In genomic region chr6:126285871-126286270, GRCh38 we compare ENCODE assay signal across 39 cellular contexts. TPM values are rescaled to one million over a fixed set of nuclear protein-coding genes. Genes with fewer than 3 reads are reported as not detected.
"Had no signal": no experiment of that assay in that cellular context is flagged by ENCODE, and none has a peak within 500 bp of the region (broad histone marks: within the 10 kb centered on the region; RNA-seq: fewer than 3 reads in every experiment).

No MANE protein-coding gene starts in this region.

- H3K4me3 Mint-ChIP-seq: activated naive CD4-positive, alpha-beta T cell treated with anti-CD3 and anti-CD28 coated beads for 36 hours; activated naive CD4-positive, alpha-beta T cell treated with anti-CD3 and anti-CD28 coated beads, Interleukin-2, amount 10 ng/mL, durations not matched to agents 7 days and 5 days; activated naive CD4-positive, alpha-beta T cell treated with anti-CD3 and anti-CD28 coated beads, Interleukin-2, amount 50 U/mL, for 24 hours; activated naive CD8-positive, alpha-beta T cell; activated naive CD8-positive, alpha-beta T cell treated with anti-CD3 and anti-CD28 coated beads for 36 hours; activated naive CD8-positive, alpha-beta T cell treated with anti-CD3 and anti-CD28 coated beads, Interleukin-2, amount 10 ng/mL, durations not matched to agents 7 days and 5 days; activated naive CD8-positive, alpha-beta T cell treated with anti-CD3 and anti-CD28 coated beads, Interleukin-2, amount 50 U/mL, for 24 hours; activated T-cell treated with anti-CD3 and anti-CD28 coated beads, Interleukin-2, amount 50 U/mL, for 24 hours; activated T-cell treated with anti-CD3 and anti-CD28 coated beads, Interleukin-2, amount 50 U/mL, for 4 hours; activated T-cell treated with anti-CD3 and anti-CD28 coated beads, Interleukin-2, amount 50 U/mL, for 72 hours; activated T-helper 1 cell treated with anti-CD3 and anti-CD28 coated beads, Interleukin-12 subunit alpha, Interleukin-12 subunit beta, Interleukin-2, Interleukin-4 antibody, amounts not matched to agents 30 ng/mL and 10 ng/mL and 1 ng/mL, durations not matched to agents 14 hours and 24 hours and 36 hours; activated T-helper 17 cell treated with anti-CD3 and anti-CD28 coated beads, Interleukin-2, amount 50 U/mL, for 72 hours; brain; central memory CD8-positive, alpha-beta T cell had no signal

- H3K4me1 ChIP-seq: adrenal gland, ascending aorta, body of pancreas, breast epithelium had no signal

- H3K36me3 Mint-ChIP-seq: activated naive CD4-positive, alpha-beta T cell treated with anti-CD3 and anti-CD28 coated beads, Interleukin-2, amount 10 ng/mL, durations not matched to agents 7 days and 5 days; activated naive CD4-positive, alpha-beta T cell treated with anti-CD3 and anti-CD28 coated beads, Interleukin-2, amount 50 U/mL, for 24 hours; activated naive CD4-positive, alpha-beta T cell treated with anti-CD3 and anti-CD28 coated beads, Interleukin-2, amount 50 U/mL, for 72 hours; activated naive CD8-positive, alpha-beta T cell; activated naive CD8-positive, alpha-beta T cell treated with anti-CD3 and anti-CD28 coated beads for 36 hours; activated naive CD8-positive, alpha-beta T cell treated with anti-CD3 and anti-CD28 coated beads, Interleukin-2, amount 10 ng/mL, durations not matched to agents 7 days and 5 days; brain had no signal

- H3K9me3 Mint-ChIP-seq: activated naive CD4-positive, alpha-beta T cell treated with anti-CD3 and anti-CD28 coated beads for 36 hours; activated naive CD4-positive, alpha-beta T cell treated with anti-CD3 and anti-CD28 coated beads, Interleukin-2, amount 10 ng/mL, durations not matched to agents 7 days and 5 days; activated naive CD4-positive, alpha-beta T cell treated with anti-CD3 and anti-CD28 coated beads, Interleukin-2, amount 50 U/mL, for 24 hours; activated naive CD8-positive, alpha-beta T cell treated with anti-CD3 and anti-CD28 coated beads, Interleukin-2, amount 10 ng/mL, durations not matched to agents 7 days and 5 days; activated T-cell treated with anti-CD3 and anti-CD28 coated beads, Interleukin-2, amount 50 U/mL, for 24 hours; activated T-cell treated with anti-CD3 and anti-CD28 coated beads, Interleukin-2, amount 50 U/mL, for 4 hours; activated T-helper 1 cell treated with anti-CD3 and anti-CD28 coated beads, Interleukin-12 subunit alpha, Interleukin-12 subunit beta, Interleukin-2, Interleukin-4 antibody, amounts not matched to agents 30 ng/mL and 10 ng/mL and 1 ng/mL, durations not matched to agents 14 hours and 24 hours and 36 hours; activated T-helper 17 cell treated with anti-CD3 and anti-CD28 coated beads, Interleukin-2, amount 50 U/mL, for 72 hours; activated T-helper 2 cell treated with anti-CD3 and anti-CD28 coated beads, Interferon-gamma antibody, Interleukin-2, Interleukin-4, amounts not matched to agents 10 μg/mL and 5 μg/mL and 100 μg/mL, durations not matched to agents 14 hours and 24 hours and 36 hours; central memory CD8-positive, alpha-beta T cell had no signal

- H3K27me3 ChIP-seq: adrenal gland, ascending aorta, body of pancreas, brain microvascular endothelial cell, breast epithelium, cardiac muscle cell had no signal

- ATAC-seq: activated naive CD4-positive, alpha-beta T cell treated with anti-CD3 and anti-CD28 coated beads, Interleukin-2, amount 50 U/mL, for 72 hours; activated naive CD8-positive, alpha-beta T cell treated with anti-CD3 and anti-CD28 coated beads, Interleukin-2, amount 50 U/mL, for 24 hours; activated T-cell treated with anti-CD3 and anti-CD28 coated beads, Interleukin-2, amount 50 U/mL, for 4 hours; activated T-cell treated with anti-CD3 and anti-CD28 coated beads, Interleukin-2, amount 50 U/mL, for 72 hours; activated T-helper 17 cell treated with anti-CD3 and anti-CD28 coated beads, Interleukin-2, amount 50 U/mL, for 72 hours; body of pancreas had no signal

- H3K27ac Mint-ChIP-seq: activated naive CD4-positive, alpha-beta T cell treated with anti-CD3 and anti-CD28 coated beads for 36 hours; activated naive CD4-positive, alpha-beta T cell treated with anti-CD3 and anti-CD28 coated beads, Interleukin-2, amount 10 ng/mL, durations not matched to agents 7 days and 5 days; activated naive CD4-positive, alpha-beta T cell treated with anti-CD3 and anti-CD28 coated beads, Interleukin-2, amount 50 U/mL, for 24 hours; activated naive CD4-positive, alpha-beta T cell treated with anti-CD3 and anti-CD28 coated beads, Interleukin-2, amount 50 U/mL, for 72 hours; activated naive CD8-positive, alpha-beta T cell; activated naive CD8-positive, alpha-beta T cell treated with anti-CD3 and anti-CD28 coated beads for 36 hours; activated naive CD8-positive, alpha-beta T cell treated with anti-CD3 and anti-CD28 coated beads, Interleukin-2, amount 10 ng/mL, durations not matched to agents 7 days and 5 days; activated naive CD8-positive, alpha-beta T cell treated with anti-CD3 and anti-CD28 coated beads, Interleukin-2, amount 50 U/mL, for 24 hours; activated T-cell treated with anti-CD3 and anti-CD28 coated beads, Interleukin-2, amount 50 U/mL, for 24 hours; activated T-cell treated with anti-CD3 and anti-CD28 coated beads, Interleukin-2, amount 50 U/mL, for 72 hours; activated T-helper 1 cell treated with anti-CD3 and anti-CD28 coated beads, Interleukin-12 subunit alpha, Interleukin-12 subunit beta, Interleukin-2, Interleukin-4 antibody, amounts not matched to agents 30 ng/mL and 10 ng/mL and 1 ng/mL, durations not matched to agents 14 hours and 24 hours and 36 hours; activated T-helper 17 cell treated with anti-CD3 and anti-CD28 coated beads, Interleukin-2, amount 50 U/mL, for 72 hours; activated T-helper 2 cell treated with anti-CD3 and anti-CD28 coated beads, Interferon-gamma antibody, Interleukin-2, Interleukin-4, amounts not matched to agents 10 μg/mL and 5 μg/mL and 100 μg/mL, durations not matched to agents 14 hours and 24 hours and 36 hours; brain had no signal

- H3K9me3 ChIP-seq: adrenal gland, ascending aorta, body of pancreas, breast epithelium had no signal

- H3K4me3 ChIP-seq: adrenal gland, ascending aorta, body of pancreas, breast epithelium, cardiac muscle cell had no signal

- H3K27me3 Mint-ChIP-seq: activated naive CD4-positive, alpha-beta T cell treated with anti-CD3 and anti-CD28 coated beads, Interleukin-2, amount 10 ng/mL, durations not matched to agents 7 days and 5 days; activated naive CD8-positive, alpha-beta T cell; activated naive CD8-positive, alpha-beta T cell treated with anti-CD3 and anti-CD28 coated beads for 36 hours; activated naive CD8-positive, alpha-beta T cell treated with anti-CD3 and anti-CD28 coated beads, Interleukin-2, amount 50 U/mL, for 24 hours; activated T-cell treated with anti-CD3 and anti-CD28 coated beads, Interleukin-2, amount 50 U/mL, for 24 hours; activated T-helper 17 cell treated with anti-CD3 and anti-CD28 coated beads, Interleukin-2, amount 50 U/mL, for 72 hours; brain; central memory CD8-positive, alpha-beta T cell had no signal

- DNase-seq: activated effector memory CD4-positive, alpha-beta T cell treated with anti-CD3 and anti-CD28 coated beads, Interleukin-2, amount 50 U/mL, for 16 hours; activated effector memory CD4-positive, alpha-beta T cell treated with Interleukin-2 at 50 U/mL for 16 hours; activated gamma-delta T cell; activated gamma-delta T cell treated with Interleukin-2 at 50 U/mL for 16 hours; activated naive CD4-positive, alpha-beta T cell; activated naive CD4-positive, alpha-beta T cell treated with anti-CD3 and anti-CD28 coated beads for 36 hours; activated naive CD4-positive, alpha-beta T cell treated with anti-CD3 and anti-CD28 coated beads, Interleukin-2, amount 10 ng/mL, durations not matched to agents 7 days and 5 days; activated naive CD4-positive, alpha-beta T cell treated with anti-CD3 and anti-CD28 coated beads, Interleukin-2, amount 50 U/mL, for 16 hours; activated naive CD4-positive, alpha-beta T cell treated with Interleukin-2 at 50 U/mL for 16 hours; activated naive CD8-positive, alpha-beta T cell treated with anti-CD3 and anti-CD28 coated beads for 36 hours; activated naive CD8-positive, alpha-beta T cell treated with anti-CD3 and anti-CD28 coated beads, Interleukin-2, amount 10 ng/mL, durations not matched to agents 7 days and 5 days; activated naive CD8-positive, alpha-beta T cell treated with anti-CD3 and anti-CD28 coated beads, Interleukin-2, amount 50 U/mL, for 24 hours; activated T-cell treated with anti-CD3 and anti-CD28 coated beads for 4 hours; activated T-cell treated with anti-CD3 and anti-CD28 coated beads, Interleukin-2, amount 50 U/mL, for 1 hour; activated T-cell treated with anti-CD3 and anti-CD28 coated beads, Interleukin-2, amount 50 U/mL, for 24 hours; activated T-cell treated with anti-CD3 and anti-CD28 coated beads, Interleukin-2, amount 50 U/mL, for 4 hours; activated T-cell treated with anti-CD3 and anti-CD28 coated beads, Interleukin-2, amount 50 U/mL, for 48 hours; activated T-cell treated with anti-CD3 and anti-CD28 coated beads, Interleukin-2, amount 50 U/mL, for 72 hours; adrenal gland; amniotic stem cell; amygdala; anterior cingulate cortex; aorta; body of pancreas; brain microvascular endothelial cell; caudate nucleus; central memory CD4-positive, alpha-beta T cell; cerebellar nuclear complex had no signal

- H3K4me1 Mint-ChIP-seq: activated naive CD4-positive, alpha-beta T cell treated with anti-CD3 and anti-CD28 coated beads, Interleukin-2, amount 10 ng/mL, durations not matched to agents 7 days and 5 days; activated naive CD4-positive, alpha-beta T cell treated with anti-CD3 and anti-CD28 coated beads, Interleukin-2, amount 50 U/mL, for 24 hours; activated naive CD8-positive, alpha-beta T cell treated with anti-CD3 and anti-CD28 coated beads for 36 hours; activated naive CD8-positive, alpha-beta T cell treated with anti-CD3 and anti-CD28 coated beads, Interleukin-2, amount 10 ng/mL, durations not matched to agents 7 days and 5 days; activated naive CD8-positive, alpha-beta T cell treated with anti-CD3 and anti-CD28 coated beads, Interleukin-2, amount 50 U/mL, for 24 hours; activated T-helper 17 cell treated with anti-CD3 and anti-CD28 coated beads, Interleukin-2, amount 50 U/mL, for 72 hours; brain; central memory CD8-positive, alpha-beta T cell had no signal

- H3K36me3 ChIP-seq: adrenal gland, ascending aorta, brain microvascular endothelial cell, breast epithelium, cardiac muscle cell had no signal

- H3K27ac ChIP-seq: adrenal gland, ascending aorta, body of pancreas, brain microvascular endothelial cell, breast epithelium, cardiac muscle cell had no signal

RNA-seq across cellular contexts. Expression of gene CENPW, which starts 54.0 kb away (rescaled TPM):
- total RNA-seq: ascending aorta, body of pancreas had no signal
